In the genomic region with DNA sequence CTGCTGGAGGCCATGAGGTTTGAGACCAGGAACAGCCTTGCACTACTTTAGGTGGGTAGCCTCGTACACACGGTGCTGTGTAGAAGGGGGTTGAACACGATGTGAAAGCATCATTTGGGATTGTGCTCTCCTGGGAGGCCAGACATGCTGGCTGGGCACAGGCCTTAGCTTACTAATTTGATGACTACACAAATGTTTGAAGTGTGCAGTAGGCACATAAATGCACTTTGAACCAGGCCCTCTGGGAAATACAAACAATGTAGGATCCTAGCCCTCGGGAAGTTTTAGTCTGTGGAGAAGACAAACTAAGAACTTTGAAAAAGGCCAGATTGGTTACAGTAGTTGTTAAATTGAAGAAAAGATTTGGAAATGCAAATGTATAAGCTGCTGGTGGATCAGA, we compare ENCODE assay signal across 22 cellular contexts. TPM values are rescaled to one million over a fixed set of nuclear protein-coding genes. Genes with fewer than 3 reads are reported as not detected.
DNase-seq lines count a peak whose midpoint lies in the region; ATAC-seq, FAIRE-seq and TF ChIP-seq lines count a peak whose summit lies in the region.
"Had no signal": no experiment of that assay in that cellular context is flagged by ENCODE, and none has a peak within 500 bp of the region (broad histone marks: within the 10 kb centered on the region; RNA-seq: fewer than 3 reads in every experiment).

No MANE protein-coding gene starts in this region.

- H3K4me1 Mint-ChIP-seq in endodermal cell, result peaks cover 19% of the 10 kb centered on the region
- peaks cover 8% of the 10 kb centered on the region for H3K4me1 Mint-ChIP-seq in nephron progenitor cell
- H3K4me1 Mint-ChIP-seq in activated T-cell treated with anti-CD3 and anti-CD28 coated beads, Interleukin-2, amount 50 U/mL, for 72 hours (ENCODE audit: low read depth), result no peaks in the 10 kb centered on the region

- peaks cover 30% of the 10 kb centered on the region for H3K36me3 Mint-ChIP-seq in endodermal cell (ENCODE audit: low read depth)
- H3K36me3 Mint-ChIP-seq in nephron progenitor cell (ENCODE audit: low read depth), result peaks cover 59% of the 10 kb centered on the region
- peaks cover 13 to 18% of the 10 kb centered on the region in 2 donors for H3K36me3 Mint-ChIP-seq in activated T-cell treated with anti-CD3 and anti-CD28 coated beads, Interleukin-2, amount 50 U/mL, for 72 hours (ENCODE audit: insufficient read depth in 2 of 2)

- in situ Hi-C loops in HepG2 (cut with HindIII; ENCODE audit: extremely low pct_ligation_motif_present, low pct_unique_long_range_greater_than_20kb), result no loop called here

- no peak for TF ChIP-seq CTCF in endodermal cell (conservative IDR thresholded peaks at IDR 0.05)
- TF ChIP-seq CTCF in HepG2 (CRISPR knock-in tag; IDR thresholded peaks at IDR 0.05), result no peak
- TF ChIP-seq CTCF in nephron progenitor cell (IDR thresholded peaks at IDR 0.05), result no peak

- H3K9me3 Mint-ChIP-seq in endodermal cell (peaks cover 10% of the 10 kb centered on the region), nephron progenitor cell (peaks cover 19% of the 10 kb centered on the region)
- H3K9me3 Mint-ChIP-seq in activated T-cell treated with anti-CD3 and anti-CD28 coated beads, Interleukin-2, amount 50 U/mL, for 72 hours, result no peaks in the 10 kb centered on the region
- H3K9me3 Mint-ChIP-seq: HFFc6 had no signal

- intact Hi-C loops in HepG2 (cut with micrococcal nuclease; ENCODE audit: unreplicated experiment), result loop anchor here (1.0 kb wide), 1 partner anchor 30 kb away; a partner anchor contains a TSS

- H3K79me2 ChIP-seq in HepG2 (ENCODE audit: insufficient read depth, low read length), result no peaks in the 10 kb centered on the region

- no peaks in the 10 kb centered on the region for H3K27me3 ChIP-seq in endodermal cell (ENCODE audit: control insufficient read depth, insufficient read depth, low read length, poor library complexity, severe bottlenecking)
- H3K27me3 ChIP-seq in HepG2 (ENCODE audit: control insufficient read depth in 1 of 2, insufficient read depth in 2 of 2, low read length in 2 of 2), result no peaks in the 10 kb centered on the region
- H3K27me3 ChIP-seq: BE2C had no signal

- BruUV-seq in HepG2 (replicated peaks; lab: Mats Ljungman, UMichigan), result no TSS peak

- no peak overlapping the region for H3K9ac ChIP-seq in endodermal cell (ENCODE audit: extremely low read depth, low read length, poor library complexity, severe bottlenecking)
- peak overlapping the region; percentile 41 for H3K9ac ChIP-seq in HepG2 (ENCODE audit: insufficient read depth, low read depth, low read length)

- no peak overlapping the region for H3K4me3 Mint-ChIP-seq in endodermal cell
- no peak overlapping the region for H3K4me3 Mint-ChIP-seq in nephron progenitor cell
- H3K4me3 Mint-ChIP-seq in activated T-cell treated with anti-CD3 and anti-CD28 coated beads, Interleukin-2, amount 50 U/mL, for 72 hours, result no peak overlapping the region
- H3K4me3 Mint-ChIP-seq: CD4-positive, alpha-beta T cell; HFFc6 had no signal

- H3K4me3 ChIP-seq in endodermal cell (ENCODE audit: low read length), result no peak overlapping the region
- H3K4me3 ChIP-seq in HepG2 (replicated peaks in 1 of 3; ENCODE audit: insufficient read depth in 1 of 3, low read depth in 2 of 3, low read length in 3 of 3), result peak overlapping the region in 1 of 3 experiments; percentile 8; a peak in 1 of 6 replicates

- peak; percentile 99 for ATAC-seq in HepG2
- ATAC-seq in activated T-cell treated with anti-CD3 and anti-CD28 coated beads, Interleukin-2, amount 50 U/mL, for 72 hours (replicated peaks in 1 of 2), result no peak
- no peak for ATAC-seq in GM21737 (IDR thresholded peaks at IDR 0.05; ENCODE audit: unreplicated experiment)
- ATAC-seq: HCT116 had no signal

- H4K20me1 ChIP-seq in HepG2 (ENCODE audit: insufficient read depth, low read length), result no peaks in the 10 kb centered on the region

- H3K27ac Mint-ChIP-seq in endodermal cell, result peak overlapping the region; percentile 35
- peak overlapping the region; percentile 23 for H3K27ac Mint-ChIP-seq in nephron progenitor cell
- no peak overlapping the region for H3K27ac Mint-ChIP-seq in activated T-cell treated with anti-CD3 and anti-CD28 coated beads, Interleukin-2, amount 50 U/mL, for 72 hours
- H3K27ac Mint-ChIP-seq: CD4-positive, alpha-beta T cell; HFFc6 had no signal

- peak; percentile 29; the same call in 1 of the 2 replicates for TF ChIP-seq RAD21 in HepG2 (CRISPR knock-in tag; IDR thresholded peaks at IDR 0.05)

- CTCF ChIA-PET in HepG2 (lab: Yijun Ruan, JAX; ENCODE audit: low intra/inter-chr PET ratio, low total read pairs), result no interaction called here

- 89 to 95% methylated on average over 4 of the region's 4 CpGs for WGBS in endodermal cell (ENCODE audit: insufficient coverage in 1 of 2, insufficient read length in 1 of 2), 2 experiments
- WGBS in HepG2 (ENCODE audit: low lambda C conversion rate), result 9% methylated on average over 4 of the region's 4 CpGs

- H2AFZ ChIP-seq in HepG2 (ENCODE audit: low read length), result no peak overlapping the region

- H3K9me3 ChIP-seq in endodermal cell (ENCODE audit: control insufficient read depth, low read length), result peaks cover 10% of the 10 kb centered on the region
- no peaks in the 10 kb centered on the region for H3K9me3 ChIP-seq in HepG2 (ENCODE audit: low read length)
- H3K9me3 ChIP-seq: BE2C had no signal

- DNase-seq in endodermal cell (no peak), HepG2 (ENCODE audit: low spot score) (peak; percentile 88), nephron progenitor cell (no peak), NCI-H2171 treated with DMSO at 0.1 percent for 48 hours (lab: John Stamatoyannopoulos, UW) (no peak)
- DNase-seq in activated effector memory CD4-positive, alpha-beta T cell treated with Interleukin-2 at 50 U/mL for 16 hours, result no peak
- no peak for DNase-seq in activated T-cell treated with anti-CD3 and anti-CD28 coated beads, Interleukin-2, amount 50 U/mL, for 72 hours
- DNase-seq: ACHN, BE2C, Caco-2, GOT3, H7, HFFc6 had no signal

- peaks cover 13% of the 10 kb centered on the region for H3K36me3 ChIP-seq in endodermal cell (ENCODE audit: control insufficient read depth, insufficient read depth, low read length)
- H3K36me3 ChIP-seq in HepG2 (replicated peaks in 1 of 2; ENCODE audit: control insufficient read depth in 1 of 2, insufficient read depth in 2 of 2, low read length in 2 of 2), result peaks cover 2 to 6% of the 10 kb centered on the region in 2 experiments; a peak in 4 of 5 replicates
- H3K36me3 ChIP-seq: BE2C had no signal

- peak overlapping the region; percentile 51 for H3K4me2 ChIP-seq in HepG2 (ENCODE audit: low read depth, low read length)

- no peak for TF ChIP-seq EP300 in HepG2 (IDR thresholded peaks at IDR 0.05; ENCODE audit: low read depth in 2 of 2, low read length in 2 of 2)
- no peak for TF ChIP-seq EP300 in HepG2 (CRISPR knock-in tag; IDR thresholded peaks at IDR 0.05; ENCODE audit: borderline replicate concordance)

- H3K4me1 ChIP-seq in endodermal cell (ENCODE audit: control insufficient read depth, insufficient read depth, low read length) (no peaks in the 10 kb centered on the region), HepG2 (ENCODE audit: insufficient read depth, low read length) (peaks cover 32% of the 10 kb centered on the region)
- H3K4me1 ChIP-seq: BE2C, Caco-2 had no signal

- no peak for TF ChIP-seq POLR2A in HepG2 (IDR thresholded peaks at IDR 0.05; ENCODE audit: insufficient read depth in 1 of 2, low read depth in 2 of 2, low read length in 2 of 2)

- H3K27ac ChIP-seq in endodermal cell (ENCODE audit: low read depth, low read length) (no peak overlapping the region), HepG2 (ENCODE audit: extremely low read length, insufficient read depth, low read length) (peak overlapping the region; percentile 64)
- H3K27ac ChIP-seq: C4-2B had no signal

- H3K27me3 Mint-ChIP-seq in endodermal cell (ENCODE audit: insufficient read depth), result no peaks in the 10 kb centered on the region
- H3K27me3 Mint-ChIP-seq in nephron progenitor cell (ENCODE audit: low read depth, poor library complexity), result peaks cover 7% of the 10 kb centered on the region
- H3K27me3 Mint-ChIP-seq in activated T-cell treated with anti-CD3 and anti-CD28 coated beads, Interleukin-2, amount 50 U/mL, for 72 hours (ENCODE audit: low read depth), result no peaks in the 10 kb centered on the region
- H3K27me3 Mint-ChIP-seq: CD4-positive, alpha-beta T cell had no signal

- POLR2A ChIA-PET in HepG2 (lab: Yijun Ruan, JAX), result interaction anchor here (0.6 kb wide), 1 partner anchor 19 kb away, joined by 3 read pairs; no protein-coding TSS in a partner anchor

- peak; percentile 91 for FAIRE-seq in HepG2 (lab: Jason Lieb, UNC)
- FAIRE-seq: A204.1, D721Med, G401.6, GM12891, GM19239, HTR-8/SVneo had no signal

TF ChIP-seq in HepG2, 621 proteins besides CTCF, POLR2A, EP300 and RAD21 (continues in another document):
- TF ChIP-seq RFX1 (IDR thresholded peaks at IDR 0.05) (no peak), ZNF546 (CRISPR knock-in tag; conservative IDR thresholded peaks at IDR 0.05) (no peak), PAF1 (CRISPR knock-in tag; IDR thresholded peaks at IDR 0.05) (no peak)

RNA-seq across cellular contexts. Expression of a gene that starts 30.3 kb away (rescaled TPM):
- total RNA-seq in endodermal cell (10 to 100 TPM; 23.6 to 34.4 TPM), HepG2 (2016; rRNA removed; fragmentation: Illumina TruSeq; extraction: Trizol) (20.3 and 24.8 TPM in 2 replicates)
- polyA plus RNA-seq in endodermal cell (2013, experiment 1 of 2), result 42.5 TPM
- polyA plus RNA-seq in endodermal cell (2013, experiment 2 of 2), result 39.8 TPM
- 10.6 and 13.0 TPM in 2 replicates for total RNA-seq in HepG2 (2016; cell fraction: cytosol; rRNA removed; fragmentation: Illumina TruSeq; extraction: Trizol; ENCODE audit: low read depth)
- 21.0 and 27.0 TPM in 2 replicates for total RNA-seq in HepG2 (2016; cell fraction: insoluble cytoplasmic fraction; rRNA removed; fragmentation: Illumina TruSeq; extraction: Trizol)
- total RNA-seq in HepG2 (2016; cell fraction: membrane; rRNA removed; fragmentation: Illumina TruSeq; extraction: Trizol), result 12.4 and 16.6 TPM in 2 replicates
- total RNA-seq in HepG2 (2016; cell fraction: nucleus; rRNA removed; fragmentation: Illumina TruSeq; extraction: Trizol), result 11.5 and 15.1 TPM in 2 replicates
- 18.5 and 20.8 TPM in 2 replicates for polyA plus RNA-seq in HepG2 (2011; rRNA removed)
- polyA plus RNA-seq in HepG2 (2011; cell fraction: cytosol; rRNA removed), result 19.5 and 23.3 TPM in 2 replicates
- polyA plus RNA-seq in HepG2 (2011; cell fraction: nucleus; rRNA removed), result 8.9 and 9.9 TPM in 2 replicates
- polyA plus RNA-seq in HepG2 (2012), result 10.9 and 12.0 TPM in 2 replicates
- polyA plus RNA-seq in HepG2 (2016; cell fraction: cytosol; fragmentation: Illumina TruSeq; extraction: Trizol; ENCODE audit: low read depth), result 12.6 and 15.1 TPM in 2 replicates
- 28.8 and 28.9 TPM in 2 replicates for polyA plus RNA-seq in HepG2 (2016; cell fraction: insoluble cytoplasmic fraction; fragmentation: Illumina TruSeq; extraction: Trizol; ENCODE audit: low read depth)
- polyA plus RNA-seq in HepG2 (2016; cell fraction: membrane; fragmentation: Illumina TruSeq; extraction: Trizol; ENCODE audit: low read depth), result 13.3 and 13.9 TPM in 2 replicates
- 15.3 and 19.3 TPM in 2 replicates for polyA plus RNA-seq in HepG2 (2016; cell fraction: nucleus; fragmentation: Illumina TruSeq; extraction: Trizol; ENCODE audit: insufficient read depth, low read depth)
- polyA minus RNA-seq in HepG2 (2011; rRNA and poly(A)+ RNA removed; ENCODE audit: low replicate concordance), result 5.3 and 6.9 TPM in 2 replicates
- 3.1 and 3.6 TPM in 2 replicates for polyA minus RNA-seq in HepG2 (2011; cell fraction: cytosol; rRNA and poly(A)+ RNA removed)
- 7.2 and 10.6 TPM in 2 replicates for polyA minus RNA-seq in HepG2 (2011; cell fraction: nucleus; rRNA and poly(A)+ RNA removed)
- 10 to 100 TPM in 1 of 2 donors, 1 to 10 TPM in 1; 9.9 to 15.5 TPM for total RNA-seq in activated T-cell treated with anti-CD3 and anti-CD28 coated beads, Interleukin-2, amount 50 U/mL, for 72 hours
